Comparison of ENCODE assay signal across 6 cellular contexts in genomic region chr3:65186268-65186667, GRCh38.
"Had no signal": no experiment of that assay in that cellular context is flagged by ENCODE, and none has a peak within 500 bp of the region (broad histone marks: within the 10 kb centered on the region; RNA-seq: fewer than 3 reads in every experiment).

No MANE protein-coding gene starts in this region.

- ATAC-seq: HepG2, K562 had no signal

- H3K27ac ChIP-seq: HL-60 had no signal

- DNase-seq: IMR-90, KBM-7, KG1 had no signal

- H3K4me3 ChIP-seq: K562 had no signal
